In the genomic region with DNA sequence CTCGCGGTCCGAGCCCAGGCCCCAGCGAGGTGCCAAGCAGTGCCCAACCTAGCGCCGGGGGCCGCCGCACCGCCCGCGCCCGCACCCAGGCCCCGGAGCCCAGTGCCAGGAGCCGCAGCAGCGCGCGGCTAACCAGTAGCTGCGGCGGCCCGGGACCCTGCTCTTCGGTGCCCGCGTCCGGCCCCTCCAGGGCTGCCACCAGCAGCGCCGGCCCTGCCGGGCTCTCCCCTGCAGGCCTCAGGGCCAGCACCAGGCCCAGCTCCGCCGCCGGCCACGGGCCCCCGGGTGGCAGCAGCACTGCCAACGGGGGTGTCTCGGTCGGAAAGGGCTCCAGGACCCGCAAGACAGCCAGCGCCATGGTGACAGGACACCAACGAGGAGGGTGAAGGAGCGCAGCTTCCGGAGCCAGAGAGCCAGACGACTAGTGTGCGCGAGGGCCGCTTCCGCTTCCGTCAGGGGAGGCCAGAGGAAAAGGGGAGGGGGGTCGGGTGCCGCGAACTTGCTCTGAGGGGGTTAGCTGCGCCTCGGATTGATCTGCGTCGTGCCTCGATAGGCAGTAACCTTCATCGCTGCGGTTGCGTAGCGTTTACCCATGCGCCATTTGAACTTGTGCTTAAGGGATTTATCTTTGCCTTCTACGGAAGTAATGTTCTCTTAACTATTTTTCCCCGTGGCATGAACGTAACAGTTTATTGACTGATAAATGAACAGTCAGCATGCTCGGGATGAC, we compare ENCODE assay signal across 1 cellular context.
TF ChIP-seq lines count a peak whose summit lies in the region.

A gene with protein sequence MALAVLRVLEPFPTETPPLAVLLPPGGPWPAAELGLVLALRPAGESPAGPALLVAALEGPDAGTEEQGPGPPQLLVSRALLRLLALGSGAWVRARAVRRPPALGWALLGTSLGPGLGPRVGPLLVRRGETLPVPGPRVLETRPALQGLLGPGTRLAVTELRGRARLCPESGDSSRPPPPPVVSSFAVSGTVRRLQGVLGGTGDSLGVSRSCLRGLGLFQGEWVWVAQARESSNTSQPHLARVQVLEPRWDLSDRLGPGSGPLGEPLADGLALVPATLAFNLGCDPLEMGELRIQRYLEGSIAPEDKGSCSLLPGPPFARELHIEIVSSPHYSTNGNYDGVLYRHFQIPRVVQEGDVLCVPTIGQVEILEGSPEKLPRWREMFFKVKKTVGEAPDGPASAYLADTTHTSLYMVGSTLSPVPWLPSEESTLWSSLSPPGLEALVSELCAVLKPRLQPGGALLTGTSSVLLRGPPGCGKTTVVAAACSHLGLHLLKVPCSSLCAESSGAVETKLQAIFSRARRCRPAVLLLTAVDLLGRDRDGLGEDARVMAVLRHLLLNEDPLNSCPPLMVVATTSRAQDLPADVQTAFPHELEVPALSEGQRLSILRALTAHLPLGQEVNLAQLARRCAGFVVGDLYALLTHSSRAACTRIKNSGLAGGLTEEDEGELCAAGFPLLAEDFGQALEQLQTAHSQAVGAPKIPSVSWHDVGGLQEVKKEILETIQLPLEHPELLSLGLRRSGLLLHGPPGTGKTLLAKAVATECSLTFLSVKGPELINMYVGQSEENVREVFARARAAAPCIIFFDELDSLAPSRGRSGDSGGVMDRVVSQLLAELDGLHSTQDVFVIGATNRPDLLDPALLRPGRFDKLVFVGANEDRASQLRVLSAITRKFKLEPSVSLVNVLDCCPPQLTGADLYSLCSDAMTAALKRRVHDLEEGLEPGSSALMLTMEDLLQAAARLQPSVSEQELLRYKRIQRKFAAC (minus strand): TSS at position 389 of the 730 bp plus-strand sequence. CDS start 31 bp downstream, at position 358.

TF ChIP-seq in HepG2, 621 proteins besides CTCF, POLR2A, EP300 and RAD21 (continued from another document and continues in another):
- TF ChIP-seq, protein P1, sequence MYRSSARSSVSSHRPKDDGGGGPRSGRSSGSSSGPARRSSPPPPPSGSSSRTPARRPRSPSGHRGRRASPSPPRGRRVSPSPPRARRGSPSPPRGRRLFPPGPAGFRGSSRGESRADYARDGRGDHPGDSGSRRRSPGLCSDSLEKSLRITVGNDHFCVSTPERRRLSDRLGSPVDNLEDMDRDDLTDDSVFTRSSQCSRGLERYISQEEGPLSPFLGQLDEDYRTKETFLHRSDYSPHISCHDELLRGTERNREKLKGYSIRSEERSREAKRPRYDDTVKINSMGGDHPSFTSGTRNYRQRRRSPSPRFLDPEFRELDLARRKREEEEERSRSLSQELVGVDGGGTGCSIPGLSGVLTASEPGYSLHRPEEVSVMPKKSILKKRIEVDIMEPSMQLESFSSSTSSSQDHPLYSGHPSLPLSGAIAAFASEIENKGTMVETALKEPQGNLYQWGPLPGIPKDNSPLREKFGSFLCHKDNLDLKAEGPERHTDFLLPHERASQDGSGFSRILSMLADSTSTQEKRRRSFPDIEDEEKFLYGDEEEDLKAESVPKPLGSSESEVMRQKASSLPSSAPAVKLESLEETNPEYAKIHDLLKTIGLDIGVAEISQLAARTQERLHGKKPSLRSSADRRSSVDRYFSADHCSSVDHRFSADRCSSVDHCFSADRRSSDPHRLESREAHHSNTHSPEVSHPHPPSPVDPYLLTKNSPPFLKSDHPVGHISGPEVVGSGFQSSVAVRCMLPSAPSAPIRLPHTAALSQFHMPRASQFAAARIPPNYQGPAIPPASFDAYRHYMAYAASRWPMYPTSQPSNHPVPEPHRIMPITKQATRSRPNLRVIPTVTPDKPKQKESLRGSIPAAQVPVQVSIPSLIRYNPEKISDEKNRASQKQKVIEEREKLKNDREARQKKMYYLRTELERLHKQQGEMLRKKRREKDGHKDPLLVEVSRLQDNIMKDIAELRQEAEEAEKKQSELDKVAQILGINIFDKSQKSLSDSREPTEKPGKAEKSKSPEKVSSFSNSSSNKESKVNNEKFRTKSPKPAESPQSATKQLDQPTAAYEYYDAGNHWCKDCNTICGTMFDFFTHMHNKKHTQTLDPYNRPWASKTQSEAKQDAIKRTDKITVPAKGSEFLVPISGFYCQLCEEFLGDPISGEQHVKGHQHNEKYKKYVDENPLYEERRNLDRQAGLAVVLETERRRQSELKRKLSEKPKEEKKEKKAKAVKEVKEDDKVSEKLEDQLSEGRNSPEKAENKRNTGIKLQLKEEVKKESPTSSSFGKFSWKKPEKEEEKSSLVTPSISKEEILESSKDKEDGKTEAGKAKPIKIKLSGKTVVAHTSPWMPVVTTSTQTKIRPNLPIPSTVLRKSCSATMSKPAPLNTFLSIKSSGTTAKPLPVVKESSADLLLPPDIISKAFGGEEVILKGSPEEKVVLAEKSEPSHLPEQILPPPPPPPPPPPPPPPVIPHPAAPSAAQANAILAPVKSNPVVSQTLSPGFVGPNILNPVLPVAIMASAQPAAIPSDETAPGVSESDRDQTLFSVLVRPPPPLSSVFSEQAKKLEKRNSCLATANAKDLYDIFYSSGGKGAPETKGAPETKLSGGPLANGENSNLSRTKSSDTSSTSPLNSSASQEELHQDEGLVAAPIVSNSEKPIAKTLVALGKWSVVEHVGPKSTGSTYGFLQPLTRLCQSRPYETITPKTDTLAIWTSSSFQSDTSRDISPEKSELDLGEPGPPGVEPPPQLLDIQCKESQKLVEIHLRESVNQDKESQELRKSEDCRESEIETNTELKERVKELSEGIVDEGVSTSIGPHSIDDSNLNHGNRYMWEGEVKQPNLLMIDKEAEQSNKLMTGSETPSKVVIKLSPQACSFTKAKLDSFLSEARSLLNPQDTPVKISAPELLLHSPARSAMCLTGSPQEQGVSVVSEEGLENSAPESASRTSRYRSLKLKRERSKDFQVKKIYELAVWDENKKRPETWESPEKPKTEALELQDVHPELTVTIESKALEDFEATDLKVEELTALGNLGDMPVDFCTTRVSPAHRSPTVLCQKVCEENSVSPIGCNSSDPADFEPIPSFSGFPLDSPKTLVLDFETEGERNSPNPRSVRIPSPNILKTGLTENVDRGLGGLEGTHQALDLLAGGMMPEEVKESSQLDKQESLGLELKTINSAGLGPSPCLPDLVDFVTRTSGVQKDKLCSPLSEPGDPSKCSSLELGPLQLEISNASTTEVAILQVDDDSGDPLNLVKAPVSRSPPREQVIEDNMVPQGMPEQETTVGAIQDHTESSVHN (CRISPR knock-in tag; IDR thresholded peaks at IDR 0.05), result peak; percentile 29; the same call in 1 of the 2 replicates
- TF ChIP-seq ZNF432 (CRISPR knock-in tag; IDR thresholded peaks at IDR 0.05; ENCODE audit: borderline replicate concordance), result no peak
- TF ChIP-seq, protein P2, sequence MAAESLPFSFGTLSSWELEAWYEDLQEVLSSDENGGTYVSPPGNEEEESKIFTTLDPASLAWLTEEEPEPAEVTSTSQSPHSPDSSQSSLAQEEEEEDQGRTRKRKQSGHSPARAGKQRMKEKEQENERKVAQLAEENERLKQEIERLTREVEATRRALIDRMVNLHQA (CRISPR knock-in tag; IDR thresholded peaks at IDR 0.05), result no peak
- TF ChIP-seq ZNF138 (CRISPR knock-in tag; IDR thresholded peaks at IDR 0.05; ENCODE audit: low read depth), result peak; percentile 38; the same call in 1 of the 2 replicates
- TF ChIP-seq NCOA1 (CRISPR knock-in tag; IDR thresholded peaks at IDR 0.05), result 0 out of 2 replicates have a peak, but pooled peaks have one; percentile 55
- no peak; the same call in 1 of the 2 replicates for TF ChIP-seq ZNF703 (CRISPR knock-in tag; IDR thresholded peaks at IDR 0.05; ENCODE audit: borderline replicate concordance)
- peak; percentile 69; the same call in 1 of the 2 replicates for TF ChIP-seq ZSCAN21 (CRISPR knock-in tag; IDR thresholded peaks at IDR 0.05; ENCODE audit: borderline replicate concordance)
- TF ChIP-seq HNRNPUL1 (IDR thresholded peaks at IDR 0.05; ENCODE audit: low read depth, low read length), result no peak
- peak; percentile 92 for TF ChIP-seq KMT2A (CRISPR knock-in tag; IDR thresholded peaks at IDR 0.05)
- TF ChIP-seq ZNF20 (CRISPR knock-in tag; IDR thresholded peaks at IDR 0.05), result no peak
- TF ChIP-seq, protein P3, sequence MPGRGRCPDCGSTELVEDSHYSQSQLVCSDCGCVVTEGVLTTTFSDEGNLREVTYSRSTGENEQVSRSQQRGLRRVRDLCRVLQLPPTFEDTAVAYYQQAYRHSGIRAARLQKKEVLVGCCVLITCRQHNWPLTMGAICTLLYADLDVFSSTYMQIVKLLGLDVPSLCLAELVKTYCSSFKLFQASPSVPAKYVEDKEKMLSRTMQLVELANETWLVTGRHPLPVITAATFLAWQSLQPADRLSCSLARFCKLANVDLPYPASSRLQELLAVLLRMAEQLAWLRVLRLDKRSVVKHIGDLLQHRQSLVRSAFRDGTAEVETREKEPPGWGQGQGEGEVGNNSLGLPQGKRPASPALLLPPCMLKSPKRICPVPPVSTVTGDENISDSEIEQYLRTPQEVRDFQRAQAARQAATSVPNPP (CRISPR knock-in tag; IDR thresholded peaks at IDR 0.05), result peak; percentile 43; the same call in 1 of the 2 replicates
- TF ChIP-seq GATA4 (IDR thresholded peaks at IDR 0.05; ENCODE audit: borderline replicate concordance, low read depth), result peak; percentile 64; the same call in 1 of the 2 replicates
- TF ChIP-seq ZSCAN12 (CRISPR knock-in tag; IDR thresholded peaks at IDR 0.05), result peak; percentile 86; the same call in 1 of the 2 replicates
- peak; percentile 15; the same call in 1 of the 2 replicates for TF ChIP-seq MNT (IDR thresholded peaks at IDR 0.05)
- no peak for TF ChIP-seq ZNF343 (CRISPR knock-in tag; IDR thresholded peaks at IDR 0.05)
- TF ChIP-seq ETV5 (CRISPR knock-in tag; IDR thresholded peaks at IDR 0.05; ENCODE audit: borderline replicate concordance), result peak; percentile 96
- TF ChIP-seq EZH2 (conservative IDR thresholded peaks at IDR 0.05; ENCODE audit: low read depth, low read length), result no peak
- no peak for TF ChIP-seq ATM (IDR thresholded peaks at IDR 0.05; ENCODE audit: borderline replicate concordance)
- no peak for TF ChIP-seq ADNP (CRISPR knock-in tag; IDR thresholded peaks at IDR 0.05)
- peak; percentile 91 for TF ChIP-seq HNF1B (CRISPR knock-in tag; IDR thresholded peaks at IDR 0.05)
- TF ChIP-seq, protein P4, sequence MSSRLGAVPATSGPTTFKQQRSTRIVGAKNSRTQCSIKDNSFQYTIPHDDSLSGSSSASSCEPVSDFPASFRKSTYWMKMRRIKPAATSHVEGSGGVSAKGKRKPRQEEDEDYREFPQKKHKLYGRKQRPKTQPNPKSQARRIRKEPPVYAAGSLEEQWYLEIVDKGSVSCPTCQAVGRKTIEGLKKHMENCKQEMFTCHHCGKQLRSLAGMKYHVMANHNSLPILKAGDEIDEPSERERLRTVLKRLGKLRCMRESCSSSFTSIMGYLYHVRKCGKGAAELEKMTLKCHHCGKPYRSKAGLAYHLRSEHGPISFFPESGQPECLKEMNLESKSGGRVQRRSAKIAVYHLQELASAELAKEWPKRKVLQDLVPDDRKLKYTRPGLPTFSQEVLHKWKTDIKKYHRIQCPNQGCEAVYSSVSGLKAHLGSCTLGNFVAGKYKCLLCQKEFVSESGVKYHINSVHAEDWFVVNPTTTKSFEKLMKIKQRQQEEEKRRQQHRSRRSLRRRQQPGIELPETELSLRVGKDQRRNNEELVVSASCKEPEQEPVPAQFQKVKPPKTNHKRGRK (CRISPR knock-in tag; IDR thresholded peaks at IDR 0.05), result peak; percentile 81; the same call in 1 of the 2 replicates
- TF ChIP-seq, protein P5, sequence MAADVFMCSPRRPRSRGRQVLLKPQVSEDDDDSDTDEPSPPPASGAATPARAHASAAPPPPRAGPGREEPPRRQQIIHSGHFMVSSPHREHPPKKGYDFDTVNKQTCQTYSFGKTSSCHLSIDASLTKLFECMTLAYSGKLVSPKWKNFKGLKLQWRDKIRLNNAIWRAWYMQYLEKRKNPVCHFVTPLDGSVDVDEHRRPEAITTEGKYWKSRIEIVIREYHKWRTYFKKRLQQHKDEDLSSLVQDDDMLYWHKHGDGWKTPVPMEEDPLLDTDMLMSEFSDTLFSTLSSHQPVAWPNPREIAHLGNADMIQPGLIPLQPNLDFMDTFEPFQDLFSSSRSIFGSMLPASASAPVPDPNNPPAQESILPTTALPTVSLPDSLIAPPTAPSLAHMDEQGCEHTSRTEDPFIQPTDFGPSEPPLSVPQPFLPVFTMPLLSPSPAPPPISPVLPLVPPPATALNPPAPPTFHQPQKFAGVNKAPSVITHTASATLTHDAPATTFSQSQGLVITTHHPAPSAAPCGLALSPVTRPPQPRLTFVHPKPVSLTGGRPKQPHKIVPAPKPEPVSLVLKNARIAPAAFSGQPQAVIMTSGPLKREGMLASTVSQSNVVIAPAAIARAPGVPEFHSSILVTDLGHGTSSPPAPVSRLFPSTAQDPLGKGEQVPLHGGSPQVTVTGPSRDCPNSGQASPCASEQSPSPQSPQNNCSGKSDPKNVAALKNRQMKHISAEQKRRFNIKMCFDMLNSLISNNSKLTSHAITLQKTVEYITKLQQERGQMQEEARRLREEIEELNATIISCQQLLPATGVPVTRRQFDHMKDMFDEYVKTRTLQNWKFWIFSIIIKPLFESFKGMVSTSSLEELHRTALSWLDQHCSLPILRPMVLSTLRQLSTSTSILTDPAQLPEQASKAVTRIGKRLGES (CRISPR knock-in tag; IDR thresholded peaks at IDR 0.05; ENCODE audit: borderline replicate concordance), result 0 out of 2 replicates have a peak, but pooled peaks have one; percentile 43
- 0 out of 2 replicates have a peak, but pooled peaks have one; percentile 88 for TF ChIP-seq ZMAT3 (CRISPR knock-in tag; conservative IDR thresholded peaks at IDR 0.05)
- no peak for TF ChIP-seq TIGD3 (CRISPR knock-in tag; IDR thresholded peaks at IDR 0.05; ENCODE audit: borderline replicate concordance)
- TF ChIP-seq MXI1 (IDR thresholded peaks at IDR 0.05; ENCODE audit: borderline replicate concordance, low read depth, low read length), result peak; percentile 93; the same call in 2 of the 3 replicates
- TF ChIP-seq SMARCC2 (IDR thresholded peaks at IDR 0.05), result no peak
